20 cellular contexts compared by ENCODE assay signal in genomic region chr16:78596348-78596995, GRCh38.
DNase-seq lines count a peak whose midpoint lies in the region; ATAC-seq and TF ChIP-seq lines count a peak whose summit lies in the region.
"Had no signal": no experiment of that assay in that cellular context is flagged by ENCODE, and none has a peak within 500 bp of the region (broad histone marks: within the 10 kb centered on the region; RNA-seq: fewer than 3 reads in every experiment).

No MANE protein-coding gene starts in this region.

- H3K9me3 ChIP-seq in Caco-2 (no peaks in the 10 kb centered on the region), neuronal stem cell (replicated peaks in 1 of 2; ENCODE audit: control insufficient read depth in 2 of 2, insufficient read depth in 1 of 2, low read depth in 1 of 2, low read length in 2 of 2) (no peaks in the 10 kb centered on the region)

- peaks cover 11% of the 10 kb centered on the region for H3K4me1 Mint-ChIP-seq in Caco-2 (ENCODE audit: low read depth, unreplicated experiment)
- H3K4me1 Mint-ChIP-seq in type B pancreatic cell (ENCODE audit: unreplicated experiment): peaks cover 6% of the 10 kb centered on the region
- H3K4me1 Mint-ChIP-seq: CD4-positive, CD25-positive, alpha-beta regulatory T cell had no signal

- no peak overlapping the region for H4K8ac ChIP-seq in neuronal stem cell (ENCODE audit: low read depth, low read length)

- WGBS in neuronal stem cell (ENCODE audit: extremely low coverage in 2 of 2, insufficient read length in 2 of 2, insufficient replicate concordance in 1 of 2), 2 donors: no CpG with 5 or more reads among the region's 10 CpGs

- H3K4me3 Mint-ChIP-seq in Caco-2 (ENCODE audit: unreplicated experiment) (no peak overlapping the region), type B pancreatic cell (no peak overlapping the region)
- H3K4me3 Mint-ChIP-seq: B cell; CD4-positive, CD25-positive, alpha-beta regulatory T cell; CD8-positive, alpha-beta T cell; H9 had no signal

- no peak overlapping the region for H3K14ac ChIP-seq in neuronal stem cell (ENCODE audit: low read length)

- H3K18ac ChIP-seq in neuronal stem cell (ENCODE audit: low read length): no peak overlapping the region

- no peak overlapping the region for H4K91ac ChIP-seq in neuronal stem cell (ENCODE audit: low read depth, low read length, poor library complexity)

- no peak overlapping the region for H3K4ac ChIP-seq in neuronal stem cell (ENCODE audit: low read length)

- H3K36me3 ChIP-seq in Caco-2 (ENCODE audit: control insufficient read depth, insufficient read depth, low read length): no peaks in the 10 kb centered on the region
- H3K36me3 ChIP-seq in neuronal stem cell (replicated peaks in 1 of 2; ENCODE audit: control insufficient read depth in 2 of 2, insufficient read depth in 2 of 2, low read length in 2 of 2): no peaks in the 10 kb centered on the region
- H3K36me3 ChIP-seq: BLaER1 had no signal

- no peak overlapping the region for H3K9ac ChIP-seq in neuronal stem cell (ENCODE audit: low read depth, low read length, poor library complexity)
- H3K9ac ChIP-seq: BLaER1, GM23248 had no signal

- DNase-seq in Caco-2 (no peak), left lobe of liver (ENCODE audit: low spot score) (no peak), neuronal stem cell (ENCODE audit: low spot score) (no peak), type B pancreatic cell (ENCODE audit: extremely low spot score, unreplicated experiment) (no peak), GF-D8 (lab: John Stamatoyannopoulos, UW) (no peak)
- DNase-seq: CD4-positive, CD25-positive, alpha-beta regulatory T cell; CD8-positive, alpha-beta T cell; DMS 273 treated with DMSO at 0.1 percent for 48 hours; DMS79; EL; GDM1; GM23248; H9 had no signal

- no peak overlapping the region for H2BK12ac ChIP-seq in neuronal stem cell (ENCODE audit: low read length)

- no peak overlapping the region for H2AK5ac ChIP-seq in neuronal stem cell (ENCODE audit: low read depth, low read length)

- no peaks in the 10 kb centered on the region for H3K27me3 Mint-ChIP-seq in Caco-2 (ENCODE audit: insufficient read depth, unreplicated experiment)
- H3K27me3 Mint-ChIP-seq in type B pancreatic cell: no peaks in the 10 kb centered on the region
- H3K27me3 Mint-ChIP-seq: B cell; CD4-positive, CD25-positive, alpha-beta regulatory T cell had no signal

- no peak overlapping the region for H3K23ac ChIP-seq in neuronal stem cell (ENCODE audit: low read depth, low read length, poor library complexity)

- ATAC-seq in left lobe of liver (peak; percentile 55), HG03439 (IDR thresholded peaks at IDR 0.05; ENCODE audit: unreplicated experiment) (no peak), GM21786 (IDR thresholded peaks at IDR 0.05; ENCODE audit: unreplicated experiment) (no peak)
- ATAC-seq: CD8-positive, alpha-beta T cell; HCT116 had no signal

- CTCF ChIA-PET in Caco-2 (lab: Charles Lee): no interaction called here

- no peak for TF ChIP-seq CTCF in Caco-2 (IDR thresholded peaks at IDR 0.05; ENCODE audit: insufficient read depth in 1 of 2, low read depth in 1 of 2, low read length in 1 of 2, severe bottlenecking in 1 of 2, unreplicated experiment in 1 of 2)
- TF ChIP-seq CTCF in type B pancreatic cell (conservative IDR thresholded peaks at IDR 0.05): no peak

- H2BK15ac ChIP-seq in neuronal stem cell (ENCODE audit: low read length): peak overlapping the region; percentile 8

- H3K27me3 ChIP-seq in Caco-2 (replicated peaks; ENCODE audit: control insufficient read depth, insufficient read depth, low read length): no peaks in the 10 kb centered on the region
- no peaks in the 10 kb centered on the region for H3K27me3 ChIP-seq in neuronal stem cell (ENCODE audit: control insufficient read depth in 3 of 3, insufficient read depth in 3 of 3, low read depth in 1 of 3, low read length in 3 of 3)
- H3K27me3 ChIP-seq: BLaER1 had no signal

- no peak overlapping the region for H2BK120ac ChIP-seq in neuronal stem cell (ENCODE audit: low read depth, low read length)

- no peak overlapping the region for H2AFZ ChIP-seq in neuronal stem cell (ENCODE audit: low read length)
- H2AFZ ChIP-seq: GM23248 had no signal

- H3K4me2 ChIP-seq in neuronal stem cell (ENCODE audit: insufficient read depth, low read length, poor library complexity, severe bottlenecking): no peak overlapping the region
- H3K4me2 ChIP-seq: BLaER1 had no signal

- no peak overlapping the region for H2BK5ac ChIP-seq in neuronal stem cell (ENCODE audit: low read length)

- H3K4me3 ChIP-seq in Caco-2 (ENCODE audit: low read depth, low read length) (no peak overlapping the region), neuronal stem cell (ENCODE audit: low read length in 2 of 2) (no peak overlapping the region)
- H3K4me3 ChIP-seq: BLaER1, GM23248 had no signal

- H3K36me3 Mint-ChIP-seq in Caco-2 (ENCODE audit: insufficient read depth, unreplicated experiment) (no peaks in the 10 kb centered on the region), type B pancreatic cell (no peaks in the 10 kb centered on the region)
- H3K36me3 Mint-ChIP-seq: CD4-positive, CD25-positive, alpha-beta regulatory T cell; CD8-positive, alpha-beta T cell had no signal

- intact Hi-C loops in Caco-2 (cut with micrococcal nuclease; ENCODE audit: unreplicated experiment): no loop called here

- H3K27ac Mint-ChIP-seq in Caco-2 (ENCODE audit: unreplicated experiment): peak overlapping the region; percentile 8
- peak overlapping the region; percentile 35 for H3K27ac Mint-ChIP-seq in type B pancreatic cell
- H3K27ac Mint-ChIP-seq: B cell; CD8-positive, alpha-beta T cell; H9 had no signal

- no peaks in the 10 kb centered on the region for H3K9me3 Mint-ChIP-seq in Caco-2 (ENCODE audit: unreplicated experiment)
- no peaks in the 10 kb centered on the region for H3K9me3 Mint-ChIP-seq in type B pancreatic cell
- H3K9me3 Mint-ChIP-seq: CD4-positive, CD25-positive, alpha-beta regulatory T cell; CD8-positive, alpha-beta T cell had no signal

- POLR2A ChIA-PET in Caco-2 (lab: Charles Lee): no interaction called here

- BruUV-seq in Caco-2 (replicated peaks; lab: Mats Ljungman, UMichigan): no TSS peak

- H3K4me1 ChIP-seq in Caco-2 (no peaks in the 10 kb centered on the region; the same call in 1 of the 2 replicates), neuronal stem cell (ENCODE audit: control insufficient read depth in 2 of 2, insufficient read depth in 1 of 2, low read depth in 1 of 2, low read length in 2 of 2) (peaks cover 5 to 30% of the 10 kb centered on the region in 2 donors)
- H3K4me1 ChIP-seq: BLaER1 had no signal

- H3K79me1 ChIP-seq in neuronal stem cell (ENCODE audit: low read depth, low read length): no peaks in the 10 kb centered on the region

- no peak overlapping the region for H3K27ac ChIP-seq in neuronal stem cell (replicated peaks; ENCODE audit: low read length)
- H3K27ac ChIP-seq: 22Rv1, BLaER1, C4-2B, GM23248 had no signal
